Comparison of ENCODE assay signal across 1 cellular context in genomic region chr6:132843316-132844040, GRCh38.
TF ChIP-seq lines count a peak whose summit lies in the region.

No MANE protein-coding gene starts in this region.

TF ChIP-seq in HepG2, 621 proteins besides CTCF, POLR2A, EP300 and RAD21 (continued from another document and continues in another):
- TF ChIP-seq ZFP91 (CRISPR knock-in tag; IDR thresholded peaks at IDR 0.05; ENCODE audit: borderline replicate concordance): no peak
- TF ChIP-seq ZGPAT (CRISPR knock-in tag; IDR thresholded peaks at IDR 0.05): no peak
- TF ChIP-seq ZNF598 (CRISPR knock-in tag; IDR thresholded peaks at IDR 0.05; ENCODE audit: borderline replicate concordance): no peak
- no peak for TF ChIP-seq MNT (IDR thresholded peaks at IDR 0.05)
- TF ChIP-seq ETS1 (CRISPR knock-in tag; IDR thresholded peaks at IDR 0.05): no peak
- no peak for TF ChIP-seq CBX1 (IDR thresholded peaks at IDR 0.05; ENCODE audit: low read depth)
- no peak for TF ChIP-seq SP4 (CRISPR knock-in tag; IDR thresholded peaks at IDR 0.05)
- TF ChIP-seq ZNF44 (CRISPR knock-in tag; IDR thresholded peaks at IDR 0.05): no peak
- TF ChIP-seq MTF1 (CRISPR knock-in tag; IDR thresholded peaks at IDR 0.05): no peak
- no peak for TF ChIP-seq BRD4 (CRISPR knock-in tag; IDR thresholded peaks at IDR 0.05)
- peak; percentile 76; the same call in 1 of the 2 replicates for TF ChIP-seq HHEX (CRISPR knock-in tag; IDR thresholded peaks at IDR 0.05)
- no peak for TF ChIP-seq ZNF280B (CRISPR knock-in tag; IDR thresholded peaks at IDR 0.05; ENCODE audit: borderline replicate concordance)
- no peak for TF ChIP-seq PHB2 (IDR thresholded peaks at IDR 0.05; ENCODE audit: partially characterized antibody)
- no peak for TF ChIP-seq MXI1 (IDR thresholded peaks at IDR 0.05; ENCODE audit: borderline replicate concordance, low read depth, low read length)
- no peak for TF ChIP-seq U2AF1 (optimal IDR thresholded peaks at IDR 0.05; ENCODE audit: low read depth, low read length)
- TF ChIP-seq PPARG (CRISPR knock-in tag; conservative IDR thresholded peaks at IDR 0.05): no peak
- TF ChIP-seq BRCA1 (CRISPR knock-in tag; IDR thresholded peaks at IDR 0.05): no peak
- TF ChIP-seq ZNF580 (CRISPR knock-in tag; IDR thresholded peaks at IDR 0.05; ENCODE audit: borderline replicate concordance, low read depth): no peak
- no peak for TF ChIP-seq ZNF333 (CRISPR knock-in tag; IDR thresholded peaks at IDR 0.05; ENCODE audit: borderline replicate concordance)
- no peak for TF ChIP-seq ZNF570 (CRISPR knock-in tag; IDR thresholded peaks at IDR 0.05; ENCODE audit: borderline replicate concordance)
- no peak for TF ChIP-seq DNMT1 (CRISPR knock-in tag; IDR thresholded peaks at IDR 0.05)
- TF ChIP-seq ZNF20 (CRISPR knock-in tag; IDR thresholded peaks at IDR 0.05): no peak
- TF ChIP-seq ZNF770 (CRISPR knock-in tag; IDR thresholded peaks at IDR 0.05): no peak
- TF ChIP-seq PITX1 (CRISPR knock-in tag; IDR thresholded peaks at IDR 0.05): no peak
- no peak for TF ChIP-seq ZSCAN30 (CRISPR knock-in tag; IDR thresholded peaks at IDR 0.05)
- no peak for TF ChIP-seq IKZF1 (IDR thresholded peaks at IDR 0.05)
- TF ChIP-seq HMGXB3 (CRISPR knock-in tag; IDR thresholded peaks at IDR 0.05; ENCODE audit: borderline replicate concordance): no peak
- TF ChIP-seq EZH2 (conservative IDR thresholded peaks at IDR 0.05; ENCODE audit: low read depth, low read length): no peak
- peak; percentile 67; the same call in 1 of the 2 replicates for TF ChIP-seq NFIC (IDR thresholded peaks at IDR 0.05; ENCODE audit: low read length)
- no peak for TF ChIP-seq ZNF329 (CRISPR knock-in tag; IDR thresholded peaks at IDR 0.05; ENCODE audit: low read depth)
- no peak for TF ChIP-seq ZFP1 (CRISPR knock-in tag; IDR thresholded peaks at IDR 0.05)
- TF ChIP-seq DBP (CRISPR knock-in tag; IDR thresholded peaks at IDR 0.05; ENCODE audit: not compliant biosample characterization): no peak
- no peak for TF ChIP-seq ELK4 (CRISPR knock-in tag; IDR thresholded peaks at IDR 0.05; ENCODE audit: borderline replicate concordance)
- no peak for TF ChIP-seq ZFX (CRISPR knock-in tag; IDR thresholded peaks at IDR 0.05; ENCODE audit: low read depth)
- no peak for TF ChIP-seq ZNF530 (CRISPR knock-in tag; IDR thresholded peaks at IDR 0.05; ENCODE audit: low read depth)
- no peak for TF ChIP-seq TAF15 (IDR thresholded peaks at IDR 0.05; ENCODE audit: low read depth, low read length, poor library complexity, severe bottlenecking)
- TF ChIP-seq MXD3 (CRISPR knock-in tag; IDR thresholded peaks at IDR 0.05): no peak
- TF ChIP-seq KLF11 (CRISPR knock-in tag; IDR thresholded peaks at IDR 0.05): no peak
- 0 out of 2 replicates have a peak, but pooled peaks have one; percentile 18 for TF ChIP-seq FOXP4 (CRISPR knock-in tag; IDR thresholded peaks at IDR 0.05)
- TF ChIP-seq DRAP1 (CRISPR knock-in tag; IDR thresholded peaks at IDR 0.05): no peak
- TF ChIP-seq TEAD3 (CRISPR knock-in tag; optimal IDR thresholded peaks at IDR 0.05; ENCODE audit: borderline replicate concordance): peak; percentile 30
- TF ChIP-seq ZC3H13 (CRISPR knock-in tag; IDR thresholded peaks at IDR 0.05): no peak
